17 cellular contexts compared by ENCODE assay signal in the genomic region with DNA sequence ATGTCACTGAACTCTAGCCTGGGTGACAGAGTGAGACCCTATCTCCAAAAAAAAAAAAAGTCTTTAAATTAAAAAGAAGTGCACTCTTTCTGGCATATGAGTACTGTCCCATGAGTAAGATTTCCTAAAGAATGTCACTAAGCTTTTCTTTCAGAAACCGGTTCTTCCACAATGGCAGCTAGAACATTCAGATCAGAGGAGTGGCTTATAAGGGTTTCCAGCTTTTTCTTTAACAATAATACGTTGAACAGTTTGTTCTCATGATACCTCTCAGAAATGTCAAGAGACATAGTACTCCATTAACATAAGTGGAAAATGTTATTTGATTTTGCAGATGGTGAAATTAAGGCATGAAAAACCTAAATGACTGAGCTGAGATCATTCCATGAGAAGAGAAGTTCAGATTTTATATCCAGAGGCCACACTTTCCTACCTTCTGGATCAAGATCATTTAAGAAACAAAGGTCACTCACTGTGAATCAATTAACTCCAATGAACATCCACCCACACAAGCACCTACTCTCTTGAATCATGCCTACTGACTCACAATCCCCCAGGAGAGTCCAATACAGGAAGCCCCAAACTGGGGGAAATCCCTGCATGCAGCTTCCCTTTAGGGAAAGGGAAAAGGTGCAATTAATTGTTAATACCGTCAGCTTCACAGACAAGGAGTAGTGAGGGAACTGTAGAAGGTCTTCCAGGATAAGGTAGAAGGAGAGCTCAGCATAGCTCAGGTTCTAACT.
DNase-seq lines count a peak whose midpoint lies in the region; ATAC-seq and TF ChIP-seq lines count a peak whose summit lies in the region.
"Had no signal": no experiment of that assay in that cellular context is flagged by ENCODE, and none has a peak within 500 bp of the region (broad histone marks: within the 10 kb centered on the region; RNA-seq: fewer than 3 reads in every experiment).

No MANE protein-coding gene starts in this region.

- peak overlapping the region; percentile 73 for H3K27ac ChIP-seq in mammary epithelial cell (ENCODE audit: insufficient read depth, low read depth, low read length)
- peak overlapping the region; percentile 70 to 85 for H3K27ac ChIP-seq in left lung
- peak overlapping the region; percentile 82 for H3K27ac ChIP-seq in upper lobe of right lung
- H3K27ac ChIP-seq: 22Rv1, dorsolateral prefrontal cortex, testis had no signal

- no peaks in the 10 kb centered on the region for H3K36me3 ChIP-seq in mammary epithelial cell (ENCODE audit: insufficient read depth, low read length)
- H3K36me3 ChIP-seq in left lung: no peaks in the 10 kb centered on the region
- H3K36me3 ChIP-seq in upper lobe of right lung: no peaks in the 10 kb centered on the region

- DNase-seq in NCI-H2029 treated with DMSO at 0.1 percent for 48 hours (lab: John Stamatoyannopoulos, UW) (peak; percentile 29), NCI-H2029 (lab: John Stamatoyannopoulos, UW) (no peak), mammary epithelial cell (peak; percentile 84), left lung (no peak), upper lobe of right lung (no peak), AML-193 (lab: John Stamatoyannopoulos, UW) (no peak), A172 (ENCODE audit: low spot score) (no peak)
- no peak for DNase-seq in activated CD4-positive, alpha-beta T cell treated with anti-CD3 and anti-CD28 coated beads for 4 hours
- DNase-seq: activated CD4-positive, alpha-beta T cell treated with anti-CD3 and anti-CD28 coated beads for 36 hours; activated naive CD4-positive, alpha-beta T cell treated with Interleukin-2 at 50 U/mL for 16 hours; dorsolateral prefrontal cortex; NCI-H1048; NCI-H2227 treated with DMSO at 0.1 percent for 48 hours; SHP77 treated with DMSO at 0.1 percent for 48 hours; testis had no signal

- intact Hi-C loops in mammary epithelial cell (cut with micrococcal nuclease) (no loop called here), left lung (cut with DNase I) (no loop called here), upper lobe of right lung (cut with DNase I) (no loop called here)

- TF ChIP-seq CTCF in mammary epithelial cell (conservative IDR thresholded peaks at IDR 0.05 in 1 of 2, IDR thresholded peaks at IDR 0.05 in 1 of 2; ENCODE audit: extremely low read depth in 1 of 2, insufficient read depth in 1 of 2, low read depth in 1 of 2, low read length in 2 of 2): no peak
- TF ChIP-seq CTCF in left lung (IDR thresholded peaks at IDR 0.05): no peak
- no peak for TF ChIP-seq CTCF in upper lobe of right lung (IDR thresholded peaks at IDR 0.05)

- BruUV-seq in mammary epithelial cell (replicated peaks; lab: Mats Ljungman, UMichigan): no TSS peak

- no peaks in the 10 kb centered on the region for H3K27me3 ChIP-seq in mammary epithelial cell (ENCODE audit: insufficient read depth, low read length)
- H3K27me3 ChIP-seq in left lung: no peaks in the 10 kb centered on the region
- H3K27me3 ChIP-seq in upper lobe of right lung: no peaks in the 10 kb centered on the region
- H3K27me3 ChIP-seq: dorsolateral prefrontal cortex, testis had no signal

- dilution Hi-C loops in mammary epithelial cell (cut with HindIII; ENCODE audit: low sequenced_read_pairs): loop anchor here (10.0 kb wide), 1 partner anchor 160 kb away; a partner anchor contains a TSS

- H3K9me3 ChIP-seq in mammary epithelial cell (replicated peaks; ENCODE audit: insufficient read depth, low read length) (no peaks in the 10 kb centered on the region), left lung (no peaks in the 10 kb centered on the region), upper lobe of right lung (no peaks in the 10 kb centered on the region)
- H3K9me3 ChIP-seq: testis had no signal

- ATAC-seq in left lung (peak; percentile 77), upper lobe of right lung (peak; percentile 71)
- ATAC-seq: activated CD4-positive, alpha-beta T cell treated with anti-CD3 and anti-CD28 coated beads for 36 hours; GM12878 had no signal

- no peak overlapping the region for H2AFZ ChIP-seq in mammary epithelial cell (ENCODE audit: low read depth, low read length)

- peaks cover 22% of the 10 kb centered on the region for H3K4me1 ChIP-seq in mammary epithelial cell (ENCODE audit: insufficient read depth, low read length)
- peaks cover under 1 to 17% of the 10 kb centered on the region in 2 donors for H3K4me1 ChIP-seq in left lung
- H3K4me1 ChIP-seq in upper lobe of right lung: peaks cover 15% of the 10 kb centered on the region

- H3K9ac ChIP-seq in mammary epithelial cell (ENCODE audit: insufficient read depth, low read length): no peak overlapping the region

- in situ Hi-C loops in mammary epithelial cell (cut with MboI; ENCODE audit: low sequenced_read_pairs in 2 of 2): no loop called here

- peak overlapping the region; percentile 72 for H3K4me2 ChIP-seq in mammary epithelial cell (ENCODE audit: insufficient read depth, low read depth, low read length)

- CTCF ChIA-PET in mammary epithelial cell (lab: Charles Lee; ENCODE audit: low non-redundant PET): interaction anchor here (0.5 kb wide), 1 partner anchor 110 kb away, joined by 4 read pairs; no protein-coding TSS in a partner anchor

- 0% methylated on average over 3 of the region's 3 CpGs for WGBS in mammary epithelial cell (ENCODE audit: low coverage, missing lambda C conversion rate)

- peak overlapping the region in 1 of 3 experiments; percentile 2 for H3K4me3 ChIP-seq in mammary epithelial cell (replicated peaks in 1 of 3; ENCODE audit: insufficient read depth in 1 of 3, low read depth in 2 of 3, low read length in 3 of 3)
- H3K4me3 ChIP-seq in left lung: no peak overlapping the region
- H3K4me3 ChIP-seq in upper lobe of right lung: no peak overlapping the region
- H3K4me3 ChIP-seq: dorsolateral prefrontal cortex, GM12878, testis had no signal

- H3K79me2 ChIP-seq in mammary epithelial cell (ENCODE audit: insufficient read depth, low read length): no peaks in the 10 kb centered on the region

- no peaks in the 10 kb centered on the region for H4K20me1 ChIP-seq in mammary epithelial cell (ENCODE audit: insufficient read depth, low read length)

Comparison
In these comparisons a context has a peak if more than half of its experiments do, and no peak if none do; other contexts are left out.
1. DNase-seq: peak in NCI-H2029 treated with DMSO at 0.1 percent for 48 hours (single experiment) and mammary epithelial cell (single experiment); none in NCI-H2029 (single experiment), left lung (0 of 2), upper lobe of right lung (single experiment), activated CD4-positive, alpha-beta T cell treated with anti-CD3 and anti-CD28 coated beads for 4 hours (0 of 2), AML-193 (0 of 2) and A172 (single experiment).
2. Peak in every context shown above with its lines, with median percentiles within 50 percentile points of each other: H3K27ac ChIP-seq.